ENCODE assay signal across 26 cellular contexts in genomic region chr7:94803821-94804220, GRCh38.
A peak's percentile ranks its signal among the peaks of the same experiment; 100 is the strongest.
DNase-seq lines count a peak whose midpoint lies in the region; ATAC-seq, FAIRE-seq and TF ChIP-seq lines count a peak whose summit lies in the region.
"Had no signal": no experiment of that assay in that cellular context is flagged by ENCODE, and none has a peak within 500 bp of the region (broad histone marks: within the 10 kb centered on the region; RNA-seq: fewer than 3 reads in every experiment).

No MANE protein-coding gene starts in this region.

- H3K27ac ChIP-seq in HepG2 (ENCODE audit: extremely low read length, insufficient read depth, low read length) = no peak overlapping the region
- H3K27ac ChIP-seq in right lobe of liver = no peak overlapping the region
- H3K27ac ChIP-seq in K562 (ENCODE audit: extremely low read depth, low read depth, low read length) = no peak overlapping the region
- H3K27ac ChIP-seq: 22Rv1, BLaER1 had no signal

- TF ChIP-seq RAD21 in HepG2 (CRISPR knock-in tag; IDR thresholded peaks at IDR 0.05) (no peak), K562 (CRISPR knock-in tag; conservative IDR thresholded peaks at IDR 0.05 in 1 of 2, IDR thresholded peaks at IDR 0.05 in 1 of 2) (no peak)

- intact Hi-C loops in HepG2 (cut with micrococcal nuclease; ENCODE audit: unreplicated experiment) = no loop called here
- intact Hi-C loops in right lobe of liver (cut with DNase I) = no loop called here
- intact Hi-C loops in K562 (cut with micrococcal nuclease) = no loop called here

- TF ChIP-seq CTCF in HepG2 (CRISPR knock-in tag; IDR thresholded peaks at IDR 0.05) = no peak
- TF ChIP-seq CTCF in right lobe of liver (IDR thresholded peaks at IDR 0.05) = no peak
- TF ChIP-seq CTCF in K562 (IDR thresholded peaks at IDR 0.05 in 2 of 3, conservative IDR thresholded peaks at IDR 0.05 in 1 of 3; ENCODE audit: insufficient read depth in 2 of 3, low read depth in 1 of 3, low read length in 3 of 3) = no peak

- H3K79me2 ChIP-seq in HepG2 (ENCODE audit: insufficient read depth, low read length) (no peaks in the 10 kb centered on the region), K562 (ENCODE audit: control insufficient read depth, insufficient read depth, low read length) (no peaks in the 10 kb centered on the region)

- H3K4me1 ChIP-seq in HepG2 (ENCODE audit: insufficient read depth, low read length) = no peaks in the 10 kb centered on the region
- no peaks in the 10 kb centered on the region for H3K4me1 ChIP-seq in right lobe of liver
- H3K4me1 ChIP-seq in K562 (replicated peaks in 1 of 2; ENCODE audit: control insufficient read depth in 2 of 2, insufficient read depth in 2 of 2, low read length in 2 of 2) = no peaks in the 10 kb centered on the region
- H3K4me1 ChIP-seq: BE2C, BLaER1 had no signal

- no peak overlapping the region for H2AFZ ChIP-seq in HepG2 (ENCODE audit: low read length)
- H2AFZ ChIP-seq in K562 (ENCODE audit: low read depth, low read length) = no peak overlapping the region

- in situ Hi-C loops in HepG2 (cut with HindIII; ENCODE audit: extremely low pct_ligation_motif_present, low pct_unique_long_range_greater_than_20kb) (no loop called here), K562 (cut with MboI) (no loop called here)

- 71% methylated on average over 2 of the region's 2 CpGs for WGBS in HepG2 (ENCODE audit: low lambda C conversion rate)
- WGBS in right lobe of liver (ENCODE audit: insufficient coverage, low coverage, low lambda C conversion rate, missing lambda C conversion rate) = 84% methylated on average over 2 of the region's 2 CpGs
- WGBS in K562 (ENCODE audit: insufficient coverage, low coverage, missing lambda C conversion rate) = 0% methylated on average over 2 of the region's 2 CpGs

- TF ChIP-seq POLR2A in HepG2 (IDR thresholded peaks at IDR 0.05; ENCODE audit: insufficient read depth in 1 of 2, low read depth in 2 of 2, low read length in 2 of 2) = no peak
- TF ChIP-seq POLR2A in right lobe of liver (IDR thresholded peaks at IDR 0.05) = no peak
- no peak for TF ChIP-seq POLR2A in K562 (conservative IDR thresholded peaks at IDR 0.05)

- no peaks in the 10 kb centered on the region for H4K20me1 ChIP-seq in HepG2 (ENCODE audit: insufficient read depth, low read length)
- no peaks in the 10 kb centered on the region for H4K20me1 ChIP-seq in K562 (replicated peaks; ENCODE audit: control insufficient read depth, insufficient read depth, low read length)
- H4K20me1 ChIP-seq: BLaER1 had no signal

- H3K27me3 ChIP-seq in HepG2 (ENCODE audit: control insufficient read depth in 1 of 2, insufficient read depth in 2 of 2, low read length in 2 of 2) = no peaks in the 10 kb centered on the region
- no peaks in the 10 kb centered on the region for H3K27me3 ChIP-seq in right lobe of liver
- H3K27me3 ChIP-seq in K562 (ENCODE audit: control insufficient read depth in 2 of 2, insufficient read depth in 2 of 2, low read length in 2 of 2) = no peaks in the 10 kb centered on the region
- H3K27me3 ChIP-seq: BE2C, BLaER1 had no signal

- H3K4me3 ChIP-seq in HepG2 (replicated peaks in 1 of 3; ENCODE audit: insufficient read depth in 1 of 3, low read depth in 2 of 3, low read length in 3 of 3) = no peak overlapping the region
- H3K4me3 ChIP-seq in right lobe of liver = no peak overlapping the region
- no peak overlapping the region for H3K4me3 ChIP-seq in K562
- H3K4me3 ChIP-seq: BLaER1, GM12878 had no signal

- no peak for TF ChIP-seq EP300 in HepG2 (IDR thresholded peaks at IDR 0.05; ENCODE audit: low read depth in 2 of 2, low read length in 2 of 2)
- no peak for TF ChIP-seq EP300 in HepG2 (CRISPR knock-in tag; IDR thresholded peaks at IDR 0.05; ENCODE audit: borderline replicate concordance)
- TF ChIP-seq EP300 in K562 (IDR thresholded peaks at IDR 0.05; ENCODE audit: low read length) = no peak

- H3K9me3 ChIP-seq in HepG2 (ENCODE audit: low read length) (no peaks in the 10 kb centered on the region), right lobe of liver (no peaks in the 10 kb centered on the region), K562 (replicated peaks; ENCODE audit: control insufficient read depth, insufficient read depth, low read depth, low read length) (no peaks in the 10 kb centered on the region)
- H3K9me3 ChIP-seq: BE2C, BLaER1 had no signal

- H3K36me3 ChIP-seq in HepG2 (replicated peaks in 1 of 2; ENCODE audit: control insufficient read depth in 1 of 2, insufficient read depth in 2 of 2, low read length in 2 of 2) = no peaks in the 10 kb centered on the region
- no peaks in the 10 kb centered on the region for H3K36me3 ChIP-seq in right lobe of liver
- no peaks in the 10 kb centered on the region for H3K36me3 ChIP-seq in K562 (ENCODE audit: control insufficient read depth, insufficient read depth, low read length)
- H3K36me3 ChIP-seq: BE2C, BLaER1 had no signal

- POLR2A ChIA-PET in HepG2 (lab: Yijun Ruan, JAX) (no interaction called here), K562 (lab: Yijun Ruan, JAX) (no interaction called here)

- BruUV-seq in HepG2 (replicated peaks; lab: Mats Ljungman, UMichigan) (no TSS peak), K562 (replicated peaks; lab: Mats Ljungman, UMichigan) (no TSS peak)

- CTCF ChIA-PET in HepG2 (lab: Yijun Ruan, JAX; ENCODE audit: low intra/inter-chr PET ratio, low total read pairs) (no interaction called here), K562 (lab: Yijun Ruan, JAX; ENCODE audit: low intra/inter-chr PET ratio) (no interaction called here)

- H3K9ac ChIP-seq in HepG2 (ENCODE audit: insufficient read depth, low read depth, low read length) = no peak overlapping the region
- no peak overlapping the region for H3K9ac ChIP-seq in K562 (ENCODE audit: insufficient read depth in 1 of 2, low read depth in 2 of 2, low read length in 2 of 2)
- H3K9ac ChIP-seq: BLaER1 had no signal

- no peaks in the 10 kb centered on the region for H3K9me1 ChIP-seq in K562 (ENCODE audit: control insufficient read depth, insufficient read depth, low read length)

- FAIRE-seq in HepG2 (lab: Jason Lieb, UNC) (no peak), RCC 7860 (lab: Jason Lieb, UNC) (peak; percentile 40), K562 (lab: Jason Lieb, UNC) (no peak)
- FAIRE-seq: GM12878, GM12892, GM18507 had no signal

- ATAC-seq in HepG2 (no peak), right lobe of liver (no peak), K562 (no peak), HG02763 (IDR thresholded peaks at IDR 0.05; ENCODE audit: unreplicated experiment) (no peak)
- ATAC-seq: GM12878 had no signal

- DNase-seq in HepG2 (ENCODE audit: low spot score) = no peak
- DNase-seq in right lobe of liver = no peak
- DNase-seq in RCC 7860 (ENCODE audit: low spot score) = no peak
- DNase-seq in K562 (ENCODE audit: extremely low read depth in 1 of 4, low spot score in 3 of 4) = no peak
- no peak for DNase-seq in NCI-H146 (lab: John Stamatoyannopoulos, UW)
- no peak for DNase-seq in stimulated activated CD4-positive, alpha-beta T cell treated with anti-CD3 and anti-CD28 coated beads, Interleukin-4, amount 100 ng/mL, for 1 hour
- DNase-seq: ACHN; BE2C; C1 segment of cervical spinal cord; CD4-positive, alpha-beta memory T cell; CD4-positive, CD25-positive, alpha-beta regulatory T cell; CD8-positive, alpha-beta memory T cell; COR-L47; DMS 273 treated with DMSO at 0.1 percent for 48 hours; DMS153; DMS53; DMS79; DND-41; EL; GDM1 had no signal

- H3K4me2 ChIP-seq in HepG2 (ENCODE audit: low read depth, low read length) = no peak overlapping the region
- H3K4me2 ChIP-seq in K562 (ENCODE audit: insufficient read depth, low read length) = no peak overlapping the region
- H3K4me2 ChIP-seq: BLaER1 had no signal

TF ChIP-seq in HepG2, 621 proteins besides CTCF, POLR2A, EP300 and RAD21:
- TF ChIP-seq MAFF (IDR thresholded peaks at IDR 0.05; ENCODE audit: low read depth, low read length) = peak; percentile 53; the same call in 1 of the 2 replicates
- TF ChIP-seq NFE2L2 (IDR thresholded peaks at IDR 0.05; ENCODE audit: low read length) = peak; percentile 63
- no peak for TF ChIP-seq ZNF614 (CRISPR knock-in tag; IDR thresholded peaks at IDR 0.05; ENCODE audit: borderline replicate concordance)
- peak; percentile 71 to 77 for TF ChIP-seq MAFK (conservative IDR thresholded peaks at IDR 0.05 in 1 of 2, IDR thresholded peaks at IDR 0.05 in 1 of 2; ENCODE audit: low read length in 2 of 2)

TF ChIP-seq in K562, 482 proteins besides CTCF, POLR2A, EP300 and RAD21 (continues in another document):
- TF ChIP-seq PREB (CRISPR knock-in tag; IDR thresholded peaks at IDR 0.05) (no peak), ZNF316 (IDR thresholded peaks at IDR 0.05) (peak; percentile 59), MAFK (IDR thresholded peaks at IDR 0.05; ENCODE audit: low read length) (peak; percentile 8; the same call in 1 of the 2 replicates), TAF7 (tag; IDR thresholded peaks at IDR 0.05) (no peak), MAFG (tag; conservative IDR thresholded peaks at IDR 0.05) (peak; percentile 48; the same call in 1 of the 2 replicates), ELF2 (CRISPR knock-in tag; IDR thresholded peaks at IDR 0.05) (no peak), PHF21A (IDR thresholded peaks at IDR 0.05; ENCODE audit: borderline replicate concordance, low read depth) (no peak), RNF2 (IDR thresholded peaks at IDR 0.05) (no peak), BHLHE40 (IDR thresholded peaks at IDR 0.05; ENCODE audit: low read length) (no peak), ZNF282 (CRISPR knock-in tag; IDR thresholded peaks at IDR 0.05) (no peak)

Comparison
In these comparisons a context has a peak if more than half of its experiments do, and no peak if none do; other contexts are left out.
1. Of the 241 proteins assayed by ChIP-seq in both HepG2 and K562: peak only in HepG2: MAFF; only in K562: MAFG; in both: MAFK; in neither: 238.